In genomic region chr12:115626210-115626609, GRCh38 we compare ENCODE assay signal across 33 cellular contexts.
"Had no signal": no experiment of that assay in that cellular context is flagged by ENCODE, and none has a peak within 500 bp of the region (broad histone marks: within the 10 kb centered on the region; RNA-seq: fewer than 3 reads in every experiment).

No MANE protein-coding gene starts in this region.

- H3K36me3 ChIP-seq: MG63 had no signal

- H3K27me3 ChIP-seq: MG63 had no signal

- H3K9ac ChIP-seq: KMS-11 had no signal

- DNase-seq: Karpas-422, Kasumi-1, KG1, MG63, MM.1S, MV-4-11, NCI-H1048, NCI-H1092, NCI-H1092 treated with DMSO at 0.1 percent for 48 hours, NCI-H1105, NCI-H1105 treated with DMSO at 0.1 percent for 48 hours, NCI-H1417, NCI-H1417 treated with DMSO at 0.1 percent for 48 hours, NCI-H1436, NCI-H1436 treated with DMSO at 0.1 percent for 48 hours, NCI-H146, NCI-H1694, NCI-H1694 treated with DMSO at 0.1 percent for 48 hours, NCI-H187, NCI-H187 treated with DMSO at 0.1 percent for 48 hours, NCI-H1930, NCI-H2029, NCI-H2081, NCI-H2081 treated with DMSO at 0.1 percent for 48 hours, NCI-H2107, NCI-H2171, NCI-H2171 treated with DMSO at 0.1 percent for 48 hours, NCI-H2227 treated with DMSO at 0.1 percent for 48 hours, NCI-H226, NCI-H345, NCI-H446, NCI-H446 treated with DMSO at 0.1 percent for 48 hours had no signal

- H3K4me3 ChIP-seq: MG63 had no signal

- H3K9me3 ChIP-seq: MG63 had no signal

- H3K27ac ChIP-seq: KMS-11 had no signal

- H3K4me2 ChIP-seq: KMS-11 had no signal
